Comparison of ENCODE assay signal across 11 cellular contexts in genomic region chr3:94928921-94929320, GRCh38.
A peak's percentile ranks its signal among the peaks of the same experiment; 100 is the strongest.
DNase-seq lines count a peak whose midpoint lies in the region; FAIRE-seq and TF ChIP-seq lines count a peak whose summit lies in the region.
"Had no signal": no experiment of that assay in that cellular context is flagged by ENCODE, and none has a peak within 500 bp of the region (broad histone marks: within the 10 kb centered on the region; RNA-seq: fewer than 3 reads in every experiment).

No MANE protein-coding gene starts in this region.

- no peaks in the 10 kb centered on the region for H3K9me3 Mint-ChIP-seq in astrocyte (ENCODE audit: unreplicated experiment)

- DNase-seq in NOMO-1 treated with DMSO at 0.1 percent for 48 hours (lab: John Stamatoyannopoulos, UW; ENCODE audit: unreplicated experiment) (peak; percentile 35), NOMO-1 treated with dmso at 0.1 percent for 144 hours (lab: John Stamatoyannopoulos, UW; ENCODE audit: unreplicated experiment) (no peak), NCI-H460 (ENCODE audit: extremely low read depth, low read depth) (peak; percentile 86), astrocyte (ENCODE audit: low read depth) (peak; percentile 67), non-pigmented ciliary epithelial cell (ENCODE audit: low read depth) (peak; percentile 87), midbrain (lab: John Stamatoyannopoulos, UW) (no peak), dermis blood vessel endothelial cell (no peak)
- no peak for DNase-seq in stimulated activated CD8-positive, alpha-beta memory T cell treated with anti-CD3 and anti-CD28 coated beads, Interleukin-4, amount 100 ng/mL, for 48 hours
- DNase-seq: transverse colon had no signal

- H3K36me3 ChIP-seq in astrocyte (ENCODE audit: insufficient read depth, low read length) = no peaks in the 10 kb centered on the region
- H3K36me3 ChIP-seq: transverse colon had no signal

- H3K9ac ChIP-seq in astrocyte (ENCODE audit: low read length) = no peak overlapping the region

- H3K4me1 Mint-ChIP-seq in astrocyte (ENCODE audit: low read depth, unreplicated experiment) = peaks cover 6% of the 10 kb centered on the region

- TF ChIP-seq CTCF in astrocyte (IDR thresholded peaks at IDR 0.05; ENCODE audit: insufficient read depth, low read depth, low read length) = no peak

- H3K79me2 ChIP-seq in astrocyte (ENCODE audit: insufficient read depth, low read length) = no peaks in the 10 kb centered on the region

- no peak for FAIRE-seq in astrocyte (lab: Jason Lieb, UNC)

- no peak overlapping the region for H3K4me3 Mint-ChIP-seq in astrocyte (ENCODE audit: unreplicated experiment)

- no peaks in the 10 kb centered on the region for H3K27me3 Mint-ChIP-seq in astrocyte (ENCODE audit: low read depth, unreplicated experiment)

- H3K27me3 ChIP-seq in astrocyte (ENCODE audit: insufficient read depth, low read length) = no peaks in the 10 kb centered on the region
- H3K27me3 ChIP-seq: transverse colon had no signal

- H3K27ac ChIP-seq in astrocyte (ENCODE audit: low read depth, low read length) = no peak overlapping the region
- H3K27ac ChIP-seq: coronary artery, SK-N-MC, transverse colon had no signal

- no peaks in the 10 kb centered on the region for H3K36me3 Mint-ChIP-seq in astrocyte (ENCODE audit: low read depth, unreplicated experiment)

- H3K4me3 ChIP-seq in astrocyte (ENCODE audit: insufficient read depth, low read depth, low read length) = no peak overlapping the region
- H3K4me3 ChIP-seq: coronary artery, SK-N-MC, transverse colon had no signal

- peak overlapping the region; percentile 94 for H3K27ac Mint-ChIP-seq in astrocyte (ENCODE audit: unreplicated experiment)

- H4K20me1 ChIP-seq in astrocyte (ENCODE audit: insufficient read depth, low read length) = no peaks in the 10 kb centered on the region

- no peaks in the 10 kb centered on the region for H3K4me1 ChIP-seq in astrocyte (ENCODE audit: insufficient read depth, low read length)
- H3K4me1 ChIP-seq: transverse colon had no signal

- no peak overlapping the region for H3K4me2 ChIP-seq in astrocyte (ENCODE audit: low read length)

- H3K9me3 ChIP-seq in astrocyte (ENCODE audit: insufficient read depth, low read depth, low read length) = no peaks in the 10 kb centered on the region
- H3K9me3 ChIP-seq: transverse colon had no signal

- no peak overlapping the region for H2AFZ ChIP-seq in astrocyte (ENCODE audit: low read depth, low read length)

Comparison
In these comparisons a context has a peak if more than half of its experiments do, and no peak if none do; other contexts are left out.
1. DNase-seq: peak in NOMO-1 treated with DMSO at 0.1 percent for 48 hours (single experiment), NCI-H460 (single experiment), astrocyte (single experiment) and non-pigmented ciliary epithelial cell (single experiment); none in NOMO-1 treated with dmso at 0.1 percent for 144 hours (single experiment), midbrain (single experiment), stimulated activated CD8-positive, alpha-beta memory T cell treated with anti-CD3 and anti-CD28 coated beads, Interleukin-4, amount 100 ng/mL, for 48 hours (single experiment) and dermis blood vessel endothelial cell (single experiment).